ENCODE assay signal across 21 cellular contexts in the genomic region with DNA sequence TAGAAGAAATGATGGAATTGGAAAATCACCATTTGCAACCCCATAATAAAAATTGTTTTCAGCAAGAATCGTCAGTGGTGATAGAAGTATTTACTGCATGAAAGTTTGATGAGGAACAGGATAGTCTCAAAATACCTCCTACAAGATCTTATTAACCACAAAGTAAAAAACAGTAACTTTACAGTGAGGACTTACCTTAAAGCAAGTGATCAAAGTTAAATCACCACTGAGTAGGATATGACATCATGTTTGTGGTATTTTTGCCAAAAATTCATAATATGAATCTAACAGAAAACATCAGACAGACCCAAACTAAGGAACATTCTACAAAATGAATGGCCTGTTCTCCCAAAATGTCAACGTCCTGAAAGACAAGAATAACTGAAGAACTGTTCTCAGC. TPM values are rescaled to one million over a fixed set of nuclear protein-coding genes. Genes with fewer than 3 reads are reported as not detected.
A peak's percentile ranks its signal among the peaks of the same experiment; 100 is the strongest.
DNase-seq lines count a peak whose midpoint lies in the region; ATAC-seq lines count a peak whose summit lies in the region.
"Had no signal": no experiment of that assay in that cellular context is flagged by ENCODE, and none has a peak within 500 bp of the region (broad histone marks: within the 10 kb centered on the region; RNA-seq: fewer than 3 reads in every experiment).

No MANE protein-coding gene starts in this region.

- CTCF ChIA-PET in activated naive CD4-positive, alpha-beta T cell treated with anti-CD3 and anti-CD28 coated beads, Interleukin-2, amount 10 ng/mL, durations not matched to agents 7 days and 5 days (lab: Charles Lee), result no interaction called here

- peaks cover 66% of the 10 kb centered on the region for H3K36me3 Mint-ChIP-seq in activated naive CD4-positive, alpha-beta T cell treated with anti-CD3 and anti-CD28 coated beads, Interleukin-2, amount 10 ng/mL, durations not matched to agents 7 days and 5 days
- peaks cover 79% of the 10 kb centered on the region for H3K36me3 Mint-ChIP-seq in activated T-helper 2 cell treated with anti-CD3 and anti-CD28 coated beads, Interferon-gamma antibody, Interleukin-2, Interleukin-4, amounts not matched to agents 10 μg/mL and 5 μg/mL and 100 μg/mL, durations not matched to agents 14 hours and 24 hours and 36 hours (ENCODE audit: low read depth)
- peaks cover 27 to 81% (median 58%) of the 10 kb centered on the region in 3 donors for H3K36me3 Mint-ChIP-seq in naive thymus-derived CD8-positive, alpha-beta T cell

- H3K4me3 Mint-ChIP-seq in activated naive CD4-positive, alpha-beta T cell treated with anti-CD3 and anti-CD28 coated beads, Interleukin-2, amount 10 ng/mL, durations not matched to agents 7 days and 5 days, result no peak overlapping the region
- H3K4me3 Mint-ChIP-seq in activated T-helper 2 cell treated with anti-CD3 and anti-CD28 coated beads, Interferon-gamma antibody, Interleukin-2, Interleukin-4, amounts not matched to agents 10 μg/mL and 5 μg/mL and 100 μg/mL, durations not matched to agents 14 hours and 24 hours and 36 hours (ENCODE audit: low read depth), result no peak overlapping the region
- peak overlapping the region in 4 of 10 donors; percentile 2 to 35 (median 22) for H3K4me3 Mint-ChIP-seq in naive thymus-derived CD8-positive, alpha-beta T cell
- H3K4me3 Mint-ChIP-seq: immature natural killer cell; mesothelial cell of epicardium; neural crest cell; stimulated activated memory B cell treated with anti-CD40 and anti-IgM and Interleukin-4, amounts not matched to agents 10 μg/mL and 1 μg/mL and 100 μg/mL, for 72 hours had no signal

- peaks cover 17% of the 10 kb centered on the region for H3K4me1 Mint-ChIP-seq in activated naive CD4-positive, alpha-beta T cell treated with anti-CD3 and anti-CD28 coated beads, Interleukin-2, amount 10 ng/mL, durations not matched to agents 7 days and 5 days
- peaks cover 27% of the 10 kb centered on the region for H3K4me1 Mint-ChIP-seq in activated T-helper 2 cell treated with anti-CD3 and anti-CD28 coated beads, Interferon-gamma antibody, Interleukin-2, Interleukin-4, amounts not matched to agents 10 μg/mL and 5 μg/mL and 100 μg/mL, durations not matched to agents 14 hours and 24 hours and 36 hours (ENCODE audit: low read depth)
- peaks cover 14 to 29% (median 18%) of the 10 kb centered on the region in 4 donors for H3K4me1 Mint-ChIP-seq in naive thymus-derived CD8-positive, alpha-beta T cell
- H3K4me1 Mint-ChIP-seq: mesothelial cell of epicardium, neural crest cell had no signal

- H3K27ac Mint-ChIP-seq in activated naive CD4-positive, alpha-beta T cell treated with anti-CD3 and anti-CD28 coated beads, Interleukin-2, amount 10 ng/mL, durations not matched to agents 7 days and 5 days, result peak overlapping the region; percentile 50
- H3K27ac Mint-ChIP-seq in activated T-helper 2 cell treated with anti-CD3 and anti-CD28 coated beads, Interferon-gamma antibody, Interleukin-2, Interleukin-4, amounts not matched to agents 10 μg/mL and 5 μg/mL and 100 μg/mL, durations not matched to agents 14 hours and 24 hours and 36 hours, result peak overlapping the region; percentile 68
- peak overlapping the region in 9 of 10 donors; percentile 30 to 88 (median 55) for H3K27ac Mint-ChIP-seq in naive thymus-derived CD8-positive, alpha-beta T cell
- H3K27ac Mint-ChIP-seq: mesothelial cell of epicardium; progenitor cell of endocrine pancreas; stimulated activated memory B cell treated with anti-CD40 and anti-IgM and Interleukin-4, amounts not matched to agents 10 μg/mL and 1 μg/mL and 100 μg/mL, for 72 hours had no signal

- intact Hi-C loops in activated T-helper 2 cell treated with anti-CD3 and anti-CD28 coated beads, Interferon-gamma antibody, Interleukin-2, Interleukin-4, amounts not matched to agents 10 μg/mL and 5 μg/mL and 100 μg/mL, durations not matched to agents 14 hours and 24 hours and 36 hours (cut with micrococcal nuclease), result no loop called here

- no peak for DNase-seq in activated naive CD4-positive, alpha-beta T cell treated with anti-CD3 and anti-CD28 coated beads, Interleukin-2, amount 10 ng/mL, durations not matched to agents 7 days and 5 days
- no peak for DNase-seq in activated naive CD4-positive, alpha-beta T cell treated with anti-CD3 and anti-CD28 coated beads, Interleukin-2, amount 50 U/mL, for 16 hours
- DNase-seq in EL (peak; percentile 32), NAMALWA (ENCODE audit: low spot score) (no peak), HPDE6-E6E7 (ENCODE audit: extremely low spot score) (no peak)
- no peak for DNase-seq in activated T-helper 2 cell treated with anti-CD3 and anti-CD28 coated beads, Interferon-gamma antibody, Interleukin-2, Interleukin-4, amounts not matched to agents 10 μg/mL and 5 μg/mL and 100 μg/mL, durations not matched to agents 14 hours and 24 hours and 36 hours (ENCODE audit: low spot score)
- peak in 2 of 10 donors; percentile 30 to 48 for DNase-seq in naive thymus-derived CD8-positive, alpha-beta T cell
- DNase-seq in stimulated activated CD4-positive, alpha-beta T cell treated with anti-CD3 and anti-CD28 coated beads, Interleukin-2, amount 100 ng/mL, for 48 hours, result no peak
- DNase-seq: aorta, COR-L47, erythroblast, immature natural killer cell, left lung, NCI-H1436, NCI-H524, transverse colon had no signal

- peak; percentile 80 to 96 for ATAC-seq in naive thymus-derived CD8-positive, alpha-beta T cell
- ATAC-seq: foreskin keratinocyte; left lung; stimulated activated memory B cell treated with anti-CD40 and anti-IgM and Interleukin-4, amounts not matched to agents 10 μg/mL and 1 μg/mL and 100 μg/mL, for 72 hours had no signal

- POLR2A ChIA-PET in naive thymus-derived CD8-positive, alpha-beta T cell (lab: Charles Lee), result no interaction called here

- H3K9me3 Mint-ChIP-seq in activated naive CD4-positive, alpha-beta T cell treated with anti-CD3 and anti-CD28 coated beads, Interleukin-2, amount 10 ng/mL, durations not matched to agents 7 days and 5 days, result no peaks in the 10 kb centered on the region
- no peaks in the 10 kb centered on the region for H3K9me3 Mint-ChIP-seq in activated T-helper 2 cell treated with anti-CD3 and anti-CD28 coated beads, Interferon-gamma antibody, Interleukin-2, Interleukin-4, amounts not matched to agents 10 μg/mL and 5 μg/mL and 100 μg/mL, durations not matched to agents 14 hours and 24 hours and 36 hours
- H3K9me3 Mint-ChIP-seq in naive thymus-derived CD8-positive, alpha-beta T cell, result no peaks in the 10 kb centered on the region
- H3K9me3 Mint-ChIP-seq: immature natural killer cell; neural crest cell; stimulated activated memory B cell treated with anti-CD40 and anti-IgM and Interleukin-4, amounts not matched to agents 10 μg/mL and 1 μg/mL and 100 μg/mL, for 72 hours had no signal

- no peaks in the 10 kb centered on the region for H3K27me3 Mint-ChIP-seq in activated naive CD4-positive, alpha-beta T cell treated with anti-CD3 and anti-CD28 coated beads, Interleukin-2, amount 10 ng/mL, durations not matched to agents 7 days and 5 days
- H3K27me3 Mint-ChIP-seq in activated T-helper 2 cell treated with anti-CD3 and anti-CD28 coated beads, Interferon-gamma antibody, Interleukin-2, Interleukin-4, amounts not matched to agents 10 μg/mL and 5 μg/mL and 100 μg/mL, durations not matched to agents 14 hours and 24 hours and 36 hours (ENCODE audit: low read depth), result no peaks in the 10 kb centered on the region
- no peaks in the 10 kb centered on the region for H3K27me3 Mint-ChIP-seq in naive thymus-derived CD8-positive, alpha-beta T cell
- H3K27me3 Mint-ChIP-seq: progenitor cell of endocrine pancreas; stimulated activated memory B cell treated with anti-CD40 and anti-IgM and Interleukin-4, amounts not matched to agents 10 μg/mL and 1 μg/mL and 100 μg/mL, for 72 hours had no signal

RNA-seq across cellular contexts. Expression of a gene that starts 19.9 kb away (rescaled TPM):
- total RNA-seq in activated T-helper 2 cell treated with anti-CD3 and anti-CD28 coated beads, Interferon-gamma antibody, Interleukin-2, Interleukin-4, amounts not matched to agents 10 μg/mL and 5 μg/mL and 100 μg/mL, durations not matched to agents 14 hours and 24 hours and 36 hours, result 43.3 and 47.4 TPM in 2 replicates
- 10 to 100 TPM; 35.9 to 40.8 TPM for total RNA-seq in naive thymus-derived CD8-positive, alpha-beta T cell
- 10 to 100 TPM; 67.7 to 90.3 (median 79.4) TPM for polyA plus RNA-seq in naive thymus-derived CD8-positive, alpha-beta T cell

RNA-seq across cellular contexts. Expression of a gene that starts 47.5 kb away (rescaled TPM):
- 63.6 and 63.7 TPM in 2 replicates for total RNA-seq in activated T-helper 2 cell treated with anti-CD3 and anti-CD28 coated beads, Interferon-gamma antibody, Interleukin-2, Interleukin-4, amounts not matched to agents 10 μg/mL and 5 μg/mL and 100 μg/mL, durations not matched to agents 14 hours and 24 hours and 36 hours
- 10 to 100 TPM; 64.6 to 66.6 TPM for total RNA-seq in naive thymus-derived CD8-positive, alpha-beta T cell
- 100 to 1,000 TPM in 2 of 3 donors, 10 to 100 TPM in 1; 95.3 to 160 (median 116) TPM for polyA plus RNA-seq in naive thymus-derived CD8-positive, alpha-beta T cell
